In genomic region chr12:124306686-124307555, GRCh38 we compare ENCODE assay signal across 19 cellular contexts. TPM values are rescaled to one million over a fixed set of nuclear protein-coding genes. Genes with fewer than 3 reads are reported as not detected.
DNase-seq lines count a peak whose midpoint lies in the region; FAIRE-seq and TF ChIP-seq lines count a peak whose summit lies in the region.
"Had no signal": no experiment of that assay in that cellular context is flagged by ENCODE, and none has a peak within 500 bp of the region (broad histone marks: within the 10 kb centered on the region; RNA-seq: fewer than 3 reads in every experiment).

No MANE protein-coding gene starts in this region.

- peaks cover 18% of the 10 kb centered on the region for H3K4me1 ChIP-seq in BLaER1
- peaks cover 0 to 3% (median 0%) of the 10 kb centered on the region in 4 experiments; a peak in 1 of 7 replicates for H3K4me1 ChIP-seq in H1 (replicated peaks in 1 of 4; ENCODE audit: control insufficient read depth in 3 of 4, insufficient read depth in 4 of 4, low read length in 3 of 4)
- no peaks in the 10 kb centered on the region for H3K4me1 ChIP-seq in mesenchymal stem cell (ENCODE audit: control insufficient read depth, insufficient read depth, low read depth, low read length)
- H3K4me1 ChIP-seq in trophoblast cell (ENCODE audit: control insufficient read depth in 1 of 2, insufficient read depth in 2 of 2, low read length in 2 of 2): no peaks in the 10 kb centered on the region

- H3K4me2 ChIP-seq in BLaER1: no peak overlapping the region
- no peak overlapping the region for H3K4me2 ChIP-seq in H1 (ENCODE audit: insufficient read depth in 1 of 2, low read depth in 2 of 2, low read length in 2 of 2)
- no peak overlapping the region for H3K4me2 ChIP-seq in mesenchymal stem cell (ENCODE audit: low read length, poor library complexity, severe bottlenecking)
- H3K4me2 ChIP-seq in trophoblast cell (ENCODE audit: low read length): no peak overlapping the region

- H3K23ac ChIP-seq in H1 (ENCODE audit: insufficient read length) (no peak overlapping the region), mesenchymal stem cell (ENCODE audit: low read length in 2 of 2) (no peak overlapping the region), trophoblast cell (ENCODE audit: low read length) (no peak overlapping the region)

- POLR2A ChIA-PET in H1 (lab: Charles Lee; ENCODE audit: partially characterized antibody): interaction anchor here (0.8 to 1.6 kb wide), 5 partner anchors 9 to 166 kb away, joined by 3 to 5 read pairs (median 3); no protein-coding TSS in a partner anchor

- no peak for TF ChIP-seq EP300 in H1 (IDR thresholded peaks at IDR 0.05; ENCODE audit: borderline replicate concordance in 1 of 2, low read depth in 2 of 2, low read length in 2 of 2)

- H3K23me2 ChIP-seq in H1 (ENCODE audit: low read depth, low read length): no peaks in the 10 kb centered on the region

- H2BK5ac ChIP-seq in H1 (ENCODE audit: low read depth, low read length): no peak overlapping the region
- H2BK5ac ChIP-seq in mesenchymal stem cell (ENCODE audit: low read depth, low read length, poor library complexity, severe bottlenecking): no peak overlapping the region
- H2BK5ac ChIP-seq in trophoblast cell (ENCODE audit: low read depth, low read length, poor library complexity): no peak overlapping the region

- CTCF ChIA-PET in H1 (lab: Charles Lee; ENCODE audit: partially characterized antibody): interaction anchor here (0.8 to 4.8 kb wide), 6 partner anchors 24 to 461 kb away, joined by 3 to 21 read pairs (median 3); no protein-coding TSS in a partner anchor

- H2AK5ac ChIP-seq in H1 (ENCODE audit: low read depth, low read length): no peak overlapping the region
- no peak overlapping the region for H2AK5ac ChIP-seq in mesenchymal stem cell (ENCODE audit: low read length, severe bottlenecking)
- H2AK5ac ChIP-seq in trophoblast cell (ENCODE audit: low read length): no peak overlapping the region

- 90% methylated on average over 28 of the region's 28 CpGs; no CpG with 5 or more reads in 1 of the 2 experiments for WGBS in H1 (ENCODE audit: extremely low coverage in 1 of 2, insufficient coverage in 1 of 2, insufficient read length in 1 of 2, insufficient replicate concordance in 2 of 2, low coverage in 1 of 2, low lambda C conversion rate in 2 of 2, missing lambda C conversion rate in 1 of 2), 2 experiments
- WGBS in mesenchymal stem cell: 91% methylated on average over 27 of the region's 28 CpGs
- WGBS in trophoblast cell (ENCODE audit: extremely low coverage, insufficient coverage, insufficient read length): no CpG with 5 or more reads among the region's 28 CpGs

- no peak overlapping the region for H2BK15ac ChIP-seq in H1 (ENCODE audit: low read length)
- H2BK15ac ChIP-seq in mesenchymal stem cell (ENCODE audit: low read depth, poor library complexity, severe bottlenecking): no peak overlapping the region

- H3K36me3 ChIP-seq in BLaER1 (no peaks in the 10 kb centered on the region), H1 (ENCODE audit: control insufficient read depth in 2 of 4, insufficient read depth in 4 of 4, low read length in 3 of 4) (no peaks in the 10 kb centered on the region), mesenchymal stem cell (ENCODE audit: control insufficient read depth in 1 of 2, insufficient read depth in 2 of 2, low read depth in 1 of 2, low read length in 2 of 2) (peaks cover 0 to 5% of the 10 kb centered on the region in 2 experiments), trophoblast cell (ENCODE audit: control insufficient read depth in 1 of 2, insufficient read depth in 2 of 2, low read length in 2 of 2) (no peaks in the 10 kb centered on the region)
- H3K36me3 ChIP-seq: BLaER1 treated with 17β-estradiol and CSF1 and Interleukin-3, amounts not matched to agents 10 nM and 100 nM had no signal

- H2AFZ ChIP-seq in H1 (ENCODE audit: low read length) (no peak overlapping the region), mesenchymal stem cell (ENCODE audit: low read depth, low read length) (no peak overlapping the region), trophoblast cell (ENCODE audit: insufficient read depth, low read length, poor library complexity) (no peak overlapping the region)

- no peaks in the 10 kb centered on the region for H3K9me3 ChIP-seq in BLaER1
- no peaks in the 10 kb centered on the region for H3K9me3 ChIP-seq in H1 (ENCODE audit: insufficient read depth in 2 of 2, low read depth in 1 of 2, low read length in 1 of 2)
- H3K9me3 ChIP-seq in mesenchymal stem cell (ENCODE audit: control insufficient read depth, low read length): no peaks in the 10 kb centered on the region
- peaks cover 3% of the 10 kb centered on the region for H3K9me3 ChIP-seq in trophoblast cell (ENCODE audit: insufficient read depth, low read depth, low read length)
- H3K9me3 ChIP-seq: BLaER1 treated with 17β-estradiol and CSF1 and Interleukin-3, amounts not matched to agents 10 nM and 100 nM had no signal

- no peak for TF ChIP-seq RAD21 in H1 (IDR thresholded peaks at IDR 0.05 in 1 of 2, conservative IDR thresholded peaks at IDR 0.05 in 1 of 2; ENCODE audit: low read depth in 2 of 2, low read length in 2 of 2)

- FAIRE-seq in H1 (lab: Jason Lieb, UNC): no peak
- FAIRE-seq: GM12891, GM19239 had no signal

- 0 out of 2 replicates have a peak overlapping the region, but pooled peaks have one; percentile 27 for H2BK12ac ChIP-seq in H1 (ENCODE audit: low read depth, low read length)
- H2BK12ac ChIP-seq in mesenchymal stem cell (ENCODE audit: low read length in 2 of 2): no peak overlapping the region
- H2BK12ac ChIP-seq in trophoblast cell (ENCODE audit: low read length): no peak overlapping the region

- H4K8ac ChIP-seq in H1 (ENCODE audit: extremely low read depth, insufficient read depth, low read length) (peak overlapping the region; percentile 75; the same call in 1 of the 2 replicates), mesenchymal stem cell (ENCODE audit: low read length) (peak overlapping the region; percentile 24), trophoblast cell (ENCODE audit: low read depth, low read length) (no peak overlapping the region)

- H3K27me3 ChIP-seq in BLaER1 (no peaks in the 10 kb centered on the region), H1 (replicated peaks in 1 of 4; ENCODE audit: control insufficient read depth in 3 of 4, extremely low read depth in 1 of 4, insufficient read depth in 3 of 4, low read length in 3 of 4) (no peaks in the 10 kb centered on the region), mesenchymal stem cell (ENCODE audit: control insufficient read depth in 1 of 2, insufficient read depth in 1 of 2, low read length in 2 of 2) (peaks cover 33 to 44% of the 10 kb centered on the region in 2 experiments), trophoblast cell (ENCODE audit: insufficient read depth, low read length) (no peaks in the 10 kb centered on the region)
- H3K27me3 ChIP-seq: BLaER1 treated with 17β-estradiol and CSF1 and Interleukin-3, amounts not matched to agents 10 nM and 100 nM had no signal

- no peaks in the 10 kb centered on the region for H3K79me2 ChIP-seq in H1 (ENCODE audit: control insufficient read depth in 1 of 2, insufficient read depth in 2 of 2, low read length in 2 of 2)
- H3K79me2 ChIP-seq in trophoblast cell (ENCODE audit: control insufficient read depth, insufficient read depth, low read length, poor library complexity): no peaks in the 10 kb centered on the region

- H4K5ac ChIP-seq in H1 (ENCODE audit: insufficient read length, low read depth, low read length): no peak overlapping the region

- H3K14ac ChIP-seq in H1 (ENCODE audit: insufficient read length) (no peak overlapping the region), mesenchymal stem cell (ENCODE audit: low read length in 2 of 2) (peak overlapping the region in 1 of 2 experiments; percentile 62), trophoblast cell (ENCODE audit: low read length) (no peak overlapping the region)

- H3K4ac ChIP-seq in H1 (replicated peaks; ENCODE audit: insufficient read length, low read depth, low read length): no peak overlapping the region
- H3K4ac ChIP-seq in mesenchymal stem cell (ENCODE audit: low read depth in 1 of 2, low read length in 2 of 2): no peak overlapping the region
- no peak overlapping the region for H3K4ac ChIP-seq in trophoblast cell (ENCODE audit: low read depth, low read length)

- H4K91ac ChIP-seq in H1 (replicated peaks; ENCODE audit: insufficient read length, low read length) (no peak overlapping the region), mesenchymal stem cell (ENCODE audit: low read length) (no peak overlapping the region), trophoblast cell (ENCODE audit: low read depth, low read length) (no peak overlapping the region)

- H2BK120ac ChIP-seq in H1 (replicated peaks; ENCODE audit: low read depth, low read length) (no peak overlapping the region), mesenchymal stem cell (ENCODE audit: low read depth, low read length) (no peak overlapping the region), trophoblast cell (ENCODE audit: insufficient read depth, low read length, poor library complexity) (no peak overlapping the region)

- H4K20me1 ChIP-seq in BLaER1 (no peaks in the 10 kb centered on the region), H1 (replicated peaks in 1 of 2; ENCODE audit: control insufficient read depth in 1 of 2, insufficient read depth in 2 of 2, low read length in 2 of 2) (peaks cover 0 to 1% of the 10 kb centered on the region in 2 experiments)
- H4K20me1 ChIP-seq: BLaER1 treated with 17β-estradiol and CSF1 and Interleukin-3, amounts not matched to agents 10 nM and 100 nM had no signal

- DNase-seq in H1 (ENCODE audit: low read depth in 1 of 2, low spot score in 2 of 2) (no peak), mesenchymal stem cell (no peak), trophoblast cell (no peak), NCI-H510A (lab: John Stamatoyannopoulos, UW) (no peak), NCI-H1694 treated with DMSO at 0.1 percent for 48 hours (lab: John Stamatoyannopoulos, UW) (no peak), EL (no peak)
- DNase-seq: 8988T; Calu3; CD8-positive, alpha-beta T cell; DMS79 treated with DMSO at 0.1 percent for 48 hours; HCEC 1CT had no signal

- H3K27ac ChIP-seq in BLaER1 (0 out of 2 replicates have a peak overlapping the region, but pooled peaks have one; percentile 6), H1 (ENCODE audit: low read depth, low read length) (no peak overlapping the region), mesenchymal stem cell (ENCODE audit: low read length, poor library complexity, severe bottlenecking) (no peak overlapping the region), trophoblast cell (ENCODE audit: low read depth, low read length) (no peak overlapping the region)
- H3K27ac ChIP-seq: BLaER1 treated with 17β-estradiol and CSF1 and Interleukin-3, amounts not matched to agents 10 nM and 100 nM; HL-60 had no signal

- H3K18ac ChIP-seq in H1 (ENCODE audit: extremely low read depth, low read length): no peak overlapping the region
- H3K18ac ChIP-seq in mesenchymal stem cell (ENCODE audit: low read depth in 1 of 2, low read length in 2 of 2): no peak overlapping the region
- no peak overlapping the region for H3K18ac ChIP-seq in trophoblast cell (ENCODE audit: low read length)

- H3K4me3 ChIP-seq in BLaER1 (no peak overlapping the region), H1 (ENCODE audit: extremely low read depth in 1 of 4, insufficient read depth in 2 of 4, low read depth in 3 of 4, low read length in 4 of 4) (no peak overlapping the region), mesenchymal stem cell (ENCODE audit: insufficient read depth in 1 of 2, low read depth in 1 of 2, low read length in 2 of 2) (peak overlapping the region in 1 of 2 experiments; percentile 7), trophoblast cell (ENCODE audit: low read depth, low read length) (peak overlapping the region; percentile 25)
- H3K4me3 ChIP-seq: BLaER1 treated with 17β-estradiol and CSF1 and Interleukin-3, amounts not matched to agents 10 nM and 100 nM had no signal

- no peak overlapping the region for H2BK20ac ChIP-seq in H1 (ENCODE audit: low read length)

- no peak overlapping the region for H3K56ac ChIP-seq in H1 (replicated peaks; ENCODE audit: insufficient read length, low read depth, low read length)

- H4K12ac ChIP-seq in trophoblast cell (ENCODE audit: low read depth, low read length): no peak overlapping the region

- no peak for TF ChIP-seq POLR2A in H1 (IDR thresholded peaks at IDR 0.05; ENCODE audit: control extremely low read depth in 1 of 2, low read depth in 2 of 2, low read length in 2 of 2)

- no peaks in the 10 kb centered on the region; the same call in 1 of the 2 replicates for H3K79me1 ChIP-seq in H1 (ENCODE audit: low read depth, low read length)
- H3K79me1 ChIP-seq in mesenchymal stem cell (replicated peaks; ENCODE audit: low read length, poor library complexity, severe bottlenecking): no peaks in the 10 kb centered on the region
- no peaks in the 10 kb centered on the region for H3K79me1 ChIP-seq in trophoblast cell (ENCODE audit: low read length)

- H3K9ac ChIP-seq in BLaER1 (no peak overlapping the region), H1 (replicated peaks in 1 of 4; ENCODE audit: extremely low read depth in 1 of 4, low read depth in 3 of 4, low read length in 3 of 4) (no peak overlapping the region; a peak in 1 of 7 replicates), mesenchymal stem cell (ENCODE audit: low read length) (no peak overlapping the region), trophoblast cell (ENCODE audit: low read length) (no peak overlapping the region)
- H3K9ac ChIP-seq: BLaER1 treated with 17β-estradiol and CSF1 and Interleukin-3, amounts not matched to agents 10 nM and 100 nM had no signal

- no peak for TF ChIP-seq CTCF in H1 (IDR thresholded peaks at IDR 0.05; ENCODE audit: control extremely low read depth in 1 of 3, insufficient read depth in 1 of 3, low read depth in 1 of 3, low read length in 3 of 3)

RNA-seq across cellular contexts. Expression of gene RFLNA, which starts 12.0 kb away (rescaled TPM):
- total RNA-seq in H1 (2021; fragmentation: NEBNext Ultra II Directional; extraction: Animal tissue kit (Norgen Biotek cat#: 25700)): 6.4 and 8.1 TPM in 2 replicates
- polyA plus RNA-seq in H1 (2011; rRNA removed): 6.6 and 9.3 TPM in 2 replicates
- 6.2 TPM for polyA plus RNA-seq in H1 (2011; cell fraction: cytosol; rRNA removed)
- polyA plus RNA-seq in H1 (2011; cell fraction: nucleus; rRNA removed): 12.7 TPM
- 4.3 to 7.5 TPM (median 7.1 TPM) in 4 replicates for polyA plus RNA-seq in H1 (2012, experiment 1 of 2)
- polyA plus RNA-seq in H1 (2012, experiment 2 of 2): 5.4 TPM
- 3.6 TPM for polyA plus RNA-seq in H1 (2013, experiment 1 of 2)
- 2.4 TPM for polyA plus RNA-seq in H1 (2013, experiment 2 of 2)
- 4.4 and 6.3 TPM in 2 replicates for polyA minus RNA-seq in H1 (2011; rRNA and poly(A)+ RNA removed)
- 5.9 TPM for polyA minus RNA-seq in H1 (2011; cell fraction: cytosol; rRNA and poly(A)+ RNA removed)
- polyA minus RNA-seq in H1 (2011; cell fraction: nucleus; rRNA and poly(A)+ RNA removed): 8.8 TPM
- 1.3 TPM for polyA plus RNA-seq in mesenchymal stem cell (2013, experiment 1 of 2)
- 1.1 TPM for polyA plus RNA-seq in mesenchymal stem cell (2013, experiment 2 of 2)
- polyA plus RNA-seq in trophoblast cell (2013): 1.00 and 1.4 TPM in 2 replicates
- total RNA-seq: Calu3; CD8-positive, alpha-beta T cell; H4; HT1080 had no signal
- polyA plus RNA-seq: AG04450 had no signal
